In the genomic region with DNA sequence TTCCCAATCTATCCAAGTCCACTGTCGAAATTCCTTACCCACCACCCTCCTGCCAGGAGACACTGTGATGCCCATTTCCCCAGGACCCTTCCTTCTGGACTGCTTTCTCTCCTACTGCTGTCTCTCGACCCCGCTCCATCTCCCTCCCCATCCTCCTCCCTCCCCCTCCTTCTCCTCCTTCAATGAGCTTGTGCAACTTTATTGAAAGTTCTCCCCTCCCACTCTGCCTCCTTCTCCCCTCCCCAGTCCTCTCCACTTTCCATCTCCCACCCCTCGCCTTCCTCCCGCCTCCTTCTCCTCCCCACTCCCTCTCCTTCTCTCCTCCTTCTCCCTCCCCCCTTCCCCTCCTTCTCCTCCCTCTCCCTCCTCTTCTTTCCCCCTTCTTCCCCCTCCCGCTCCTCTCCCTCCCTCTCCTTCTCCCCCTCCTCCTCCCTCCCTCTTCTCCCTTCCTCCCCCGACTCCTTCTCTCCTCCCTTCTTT, we compare ENCODE assay signal across 11 cellular contexts.
DNase-seq lines count a peak whose midpoint lies in the region; ATAC-seq and TF ChIP-seq lines count a peak whose summit lies in the region.
"Had no signal": no experiment of that assay in that cellular context is flagged by ENCODE, and none has a peak within 500 bp of the region (broad histone marks: within the 10 kb centered on the region; RNA-seq: fewer than 3 reads in every experiment).

No MANE protein-coding gene starts in this region.

- TF ChIP-seq POLR2A in IMR-90 (IDR thresholded peaks at IDR 0.05; ENCODE audit: low read depth, low read length) (no peak), body of pancreas (IDR thresholded peaks at IDR 0.05) (no peak), thyroid gland (IDR thresholded peaks at IDR 0.05) (no peak)

- dilution Hi-C loops in IMR-90 (cut with HindIII; ENCODE audit: low sequenced_read_pairs, unreplicated experiment) = no loop called here

- DNase-seq in IMR-90 (peak; percentile 62), body of pancreas (peak in 1 of 4 donors; percentile 14), left lung (peak in 1 of 2 donors; percentile 36), thyroid gland (no peak), DMS153 treated with DMSO at 0.1 percent for 48 hours (lab: John Stamatoyannopoulos, UW; ENCODE audit: unreplicated experiment) (no peak), RPMI8226 (no peak)
- DNase-seq: activated CD4-positive, alpha-beta T cell treated with anti-CD3 and anti-CD28 coated beads for 36 hours; activated naive CD4-positive, alpha-beta T cell treated with anti-CD3 and anti-CD28 coated beads, Interleukin-2, amount 50 U/mL, for 16 hours; NCI-H1436 had no signal

- peak overlapping the region; percentile 95 for H4K91ac ChIP-seq in IMR-90 (ENCODE audit: insufficient read depth, low read depth, low read length)

- H2BK120ac ChIP-seq in IMR-90 (ENCODE audit: low read depth, low read length) = peak overlapping the region; percentile 93

- H4K8ac ChIP-seq in IMR-90 (ENCODE audit: low read depth in 2 of 2, low read length in 2 of 2) = peak overlapping the region; percentile 85 to 98

- 53% methylated on average over 4 of the region's 7 CpGs; no CpG with 5 or more reads in 1 of the 2 experiments for WGBS in IMR-90 (ENCODE audit: extremely low coverage in 2 of 2, insufficient read length in 1 of 2), 2 experiments
- WGBS in body of pancreas, 2 donors = 92% methylated on average over 4 to 7 of the region's 7 CpGs
- 77 to 80% methylated on average over 6 to 7 of the region's 7 CpGs for WGBS in thyroid gland, 2 donors

- no peaks in the 10 kb centered on the region for H4K20me1 ChIP-seq in IMR-90 (ENCODE audit: insufficient read depth, low read length)

- peaks cover 20% of the 10 kb centered on the region for H3K4me1 ChIP-seq in IMR-90 (ENCODE audit: control insufficient read depth, insufficient read depth, low read length)
- peaks cover 9% of the 10 kb centered on the region for H3K4me1 ChIP-seq in body of pancreas
- H3K4me1 ChIP-seq in left lung = peaks cover 0 to 5% of the 10 kb centered on the region in 2 donors
- peaks cover 0 to 8% of the 10 kb centered on the region in 2 donors for H3K4me1 ChIP-seq in thyroid gland

- H3K27ac ChIP-seq in IMR-90 (ENCODE audit: insufficient read depth, low read length) (peak overlapping the region; percentile 90), body of pancreas (no peak overlapping the region), left lung (peak overlapping the region; percentile 29 to 69), thyroid gland (peak overlapping the region; percentile 50 to 58 (median 53))

- peak overlapping the region; percentile 99 for H3K23ac ChIP-seq in IMR-90 (ENCODE audit: low read depth, low read length)

- H2BK15ac ChIP-seq in IMR-90 (ENCODE audit: low read depth, low read length) = peak overlapping the region; percentile 92

- H2BK5ac ChIP-seq in IMR-90 (ENCODE audit: low read depth, low read length, poor library complexity, severe bottlenecking) = peak overlapping the region; percentile 96

- no peak overlapping the region for H3K4me3 ChIP-seq in IMR-90 (ENCODE audit: insufficient read depth, low read depth, low read length)
- H3K4me3 ChIP-seq in body of pancreas = no peak overlapping the region
- no peak overlapping the region for H3K4me3 ChIP-seq in left lung
- no peak overlapping the region for H3K4me3 ChIP-seq in thyroid gland (replicated peaks in 1 of 3)

- no TSS peak for BruUV-seq in IMR-90 (replicated peaks; lab: Mats Ljungman, UMichigan)

- peak overlapping the region; percentile 91 for H2AK9ac ChIP-seq in IMR-90 (replicated peaks; ENCODE audit: low read depth, low read length, poor library complexity)

- H3K18ac ChIP-seq in IMR-90 (ENCODE audit: low read depth, low read length) = peak overlapping the region; percentile 99

- peak overlapping the region; percentile 93 for H3K56ac ChIP-seq in IMR-90 (ENCODE audit: extremely low read depth, insufficient read depth, low read length)

- peak overlapping the region; percentile 99 for H3K4ac ChIP-seq in IMR-90 (ENCODE audit: low read depth, low read length)

- peak overlapping the region; percentile 100 for H4K5ac ChIP-seq in IMR-90 (ENCODE audit: low read depth, low read length)

- H3K9me3 ChIP-seq in IMR-90 (ENCODE audit: control insufficient read depth, insufficient read depth, low read length) (no peaks in the 10 kb centered on the region), body of pancreas (no peaks in the 10 kb centered on the region), left lung (no peaks in the 10 kb centered on the region), thyroid gland (no peaks in the 10 kb centered on the region)

- peak overlapping the region; percentile 61 for H3K9ac ChIP-seq in IMR-90 (ENCODE audit: low read depth, low read length)

- H3K79me1 ChIP-seq in IMR-90 (ENCODE audit: low read depth in 1 of 2, low read length in 2 of 2) = peaks cover 7 to 15% of the 10 kb centered on the region in 2 experiments; a peak in 3 of 4 replicates

- ATAC-seq in IMR-90 (ENCODE audit: low read depth) (peak; percentile 4), body of pancreas (peak; percentile 34), left lung (peak; percentile 60), HG03045 (IDR thresholded peaks at IDR 0.05; ENCODE audit: unreplicated experiment) (no peak), GM18907 (IDR thresholded peaks at IDR 0.05; ENCODE audit: unreplicated experiment) (no peak)
- ATAC-seq: activated CD4-positive, alpha-beta T cell treated with anti-CD3 and anti-CD28 coated beads for 36 hours had no signal

- no peaks in the 10 kb centered on the region for H3K36me3 ChIP-seq in IMR-90 (ENCODE audit: control insufficient read depth, insufficient read depth, low read length)
- no peaks in the 10 kb centered on the region for H3K36me3 ChIP-seq in body of pancreas (replicated peaks in 1 of 2; ENCODE audit: insufficient read depth in 1 of 2, low read depth in 2 of 2)
- no peaks in the 10 kb centered on the region for H3K36me3 ChIP-seq in left lung
- H3K36me3 ChIP-seq in thyroid gland = no peaks in the 10 kb centered on the region

- TF ChIP-seq CTCF in IMR-90 (conservative IDR thresholded peaks at IDR 0.05; ENCODE audit: low read depth, low read length) (no peak), body of pancreas (IDR thresholded peaks at IDR 0.05) (no peak), left lung (IDR thresholded peaks at IDR 0.05) (no peak), thyroid gland (IDR thresholded peaks at IDR 0.05) (no peak)

- H2AK5ac ChIP-seq in IMR-90 (ENCODE audit: low read depth, low read length) = peak overlapping the region; percentile 98

- peak overlapping the region; percentile 76 for H2AFZ ChIP-seq in IMR-90 (replicated peaks; ENCODE audit: low read length, poor library complexity)

- peak overlapping the region; percentile 79 for H3K4me2 ChIP-seq in IMR-90 (ENCODE audit: low read depth, low read length)

- CTCF ChIA-PET in IMR-90 (lab: Yijun Ruan, JAX) = no interaction called here

- TF ChIP-seq RAD21 in IMR-90 (IDR thresholded peaks at IDR 0.05; ENCODE audit: low read length) = no peak

- H2BK20ac ChIP-seq in IMR-90 (ENCODE audit: low read depth, low read length) = peak overlapping the region; percentile 87

- no peaks in the 10 kb centered on the region for H3K27me3 ChIP-seq in IMR-90 (ENCODE audit: control insufficient read depth, insufficient read depth, low read length)
- H3K27me3 ChIP-seq in body of pancreas = no peaks in the 10 kb centered on the region
- no peaks in the 10 kb centered on the region for H3K27me3 ChIP-seq in left lung
- H3K27me3 ChIP-seq in thyroid gland = no peaks in the 10 kb centered on the region

- POLR2A ChIA-PET in IMR-90 (lab: Charles Lee; ENCODE audit: unreplicated experiment) = interaction anchor here (0.6 kb wide), 2 partner anchors 761 to 808 kb away, joined by 4 to 5 read pairs; no protein-coding TSS in a partner anchor

- intact Hi-C loops in IMR-90 (cut with micrococcal nuclease) (loop anchor here (1.0 to 10.0 kb wide), 2 partner anchors 59 to 1085 kb away; no protein-coding TSS in a partner anchor), body of pancreas (cut with DNase I) (no loop called here), left lung (cut with DNase I) (no loop called here), thyroid gland (cut with DNase I) (no loop called here)

- peaks cover 13% of the 10 kb centered on the region for H3K9me1 ChIP-seq in IMR-90 (ENCODE audit: insufficient read depth, low read length)

- in situ Hi-C loops in IMR-90 (cut with MboI; ENCODE audit: low sequenced_read_pairs) = no loop called here

- peak overlapping the region; percentile 94 for H3K14ac ChIP-seq in IMR-90 (replicated peaks; ENCODE audit: low read depth, low read length)

TF ChIP-seq in IMR-90, 13 proteins besides CTCF, POLR2A, EP300 and RAD21:
- no peak for TF ChIP-seq NFE2L2 (IDR thresholded peaks at IDR 0.05; ENCODE audit: low read depth, low read length)
- peak; percentile 62; the same call in 1 of the 2 replicates for TF ChIP-seq MAZ (IDR thresholded peaks at IDR 0.05; ENCODE audit: borderline replicate concordance, low read depth, low read length)
- peak; percentile 29; the same call in 1 of the 2 replicates for TF ChIP-seq CEBPB (IDR thresholded peaks at IDR 0.05; ENCODE audit: low read depth, low read length)

Comparison
In these comparisons a context has a peak if more than half of its experiments do, and no peak if none do; other contexts are left out.
1. ATAC-seq: peak in IMR-90 (single experiment), body of pancreas (single experiment) and left lung (single experiment); none in HG03045 (single experiment) and GM18907 (single experiment).
2. H3K27ac ChIP-seq: peak in IMR-90 (single experiment), left lung (2 of 2) and thyroid gland (3 of 3); none in body of pancreas (0 of 4).